ENCODE assay signal across 1 cellular context in the genomic region with DNA sequence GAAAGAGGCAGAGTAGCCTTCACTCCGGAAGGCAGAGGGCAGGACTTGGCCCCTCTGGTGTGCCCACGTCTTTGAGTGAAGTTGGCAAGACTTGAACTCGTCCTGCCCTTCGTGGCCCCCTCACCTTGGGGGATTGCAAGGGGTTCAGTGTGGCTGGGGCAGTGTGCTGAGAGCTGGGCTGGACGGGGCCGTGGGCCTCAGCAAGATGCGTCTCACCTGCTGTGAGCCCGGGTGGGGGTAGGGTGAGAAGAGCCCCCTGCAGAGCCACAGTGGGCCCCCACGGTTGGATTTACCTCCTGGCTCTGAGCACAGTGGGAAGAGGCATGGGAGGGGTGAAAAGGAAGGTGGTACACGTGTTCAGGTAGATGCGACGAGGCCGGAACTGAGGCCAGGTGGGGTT.
TF ChIP-seq lines count a peak whose summit lies in the region.

No MANE protein-coding gene starts in this region.

TF ChIP-seq in A549, 52 proteins besides CTCF, POLR2A, EP300 and RAD21 (continued from another document):
- TF ChIP-seq, protein P1, sequence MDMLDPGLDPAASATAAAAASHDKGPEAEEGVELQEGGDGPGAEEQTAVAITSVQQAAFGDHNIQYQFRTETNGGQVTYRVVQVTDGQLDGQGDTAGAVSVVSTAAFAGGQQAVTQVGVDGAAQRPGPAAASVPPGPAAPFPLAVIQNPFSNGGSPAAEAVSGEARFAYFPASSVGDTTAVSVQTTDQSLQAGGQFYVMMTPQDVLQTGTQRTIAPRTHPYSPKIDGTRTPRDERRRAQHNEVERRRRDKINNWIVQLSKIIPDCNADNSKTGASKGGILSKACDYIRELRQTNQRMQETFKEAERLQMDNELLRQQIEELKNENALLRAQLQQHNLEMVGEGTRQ (IDR thresholded peaks at IDR 0.05): no peak
- no peak for TF ChIP-seq MAFK (IDR thresholded peaks at IDR 0.05; ENCODE audit: partially characterized antibody)
